Comparison of ENCODE assay signal across 22 cellular contexts in genomic region chr6:3408665-3409064, GRCh38. TPM values are rescaled to one million over a fixed set of nuclear protein-coding genes. Genes with fewer than 3 reads are reported as not detected.
DNase-seq lines count a peak whose midpoint lies in the region; ATAC-seq and TF ChIP-seq lines count a peak whose summit lies in the region.
"Had no signal": no experiment of that assay in that cellular context is flagged by ENCODE, and none has a peak within 500 bp of the region (broad histone marks: within the 10 kb centered on the region; RNA-seq: fewer than 3 reads in every experiment).

No MANE protein-coding gene starts in this region.

- no peak for TF ChIP-seq CTCF in Peyer's patch (IDR thresholded peaks at IDR 0.05)
- TF ChIP-seq CTCF in colonic mucosa (IDR thresholded peaks at IDR 0.05): no peak

- H3K36me3 ChIP-seq in Peyer's patch (peaks cover 0 to 12% (median 0%) of the 10 kb centered on the region in 3 donors), colonic mucosa (no peaks in the 10 kb centered on the region), mucosa of stomach (ENCODE audit: control insufficient read depth, insufficient read depth, low read length) (no peaks in the 10 kb centered on the region)
- H3K36me3 ChIP-seq: BLaER1 treated with 17β-estradiol and CSF1 and Interleukin-3, amounts not matched to agents 10 nM and 100 nM had no signal

- H3K9me3 ChIP-seq in Peyer's patch (no peaks in the 10 kb centered on the region), colonic mucosa (no peaks in the 10 kb centered on the region), mucosa of stomach (ENCODE audit: control insufficient read depth, low read length) (no peaks in the 10 kb centered on the region)
- H3K9me3 ChIP-seq: BLaER1 treated with 17β-estradiol and CSF1 and Interleukin-3, amounts not matched to agents 10 nM and 100 nM had no signal

- intact Hi-C loops in colonic mucosa (cut with DNase I): no loop called here

- H3K9ac ChIP-seq in colonic mucosa (ENCODE audit: low read depth in 2 of 2, low read length in 2 of 2) (peak overlapping the region in 1 of 2 donors; percentile 88), mucosa of stomach (ENCODE audit: low read length) (peak overlapping the region; percentile 22)
- H3K9ac ChIP-seq: BLaER1 treated with 17β-estradiol and CSF1 and Interleukin-3, amounts not matched to agents 10 nM and 100 nM; GM23248 had no signal

- no peak for ATAC-seq in GM21526 (IDR thresholded peaks at IDR 0.05; ENCODE audit: low FRiP score, unreplicated experiment)
- ATAC-seq: Panc1 had no signal

- H3K27ac ChIP-seq in Peyer's patch: peak overlapping the region in 3 of 4 donors; percentile 20 to 85 (median 73)
- H3K27ac ChIP-seq in colonic mucosa: peak overlapping the region; percentile 92
- H3K27ac ChIP-seq: BLaER1 treated with 17β-estradiol and CSF1 and Interleukin-3, amounts not matched to agents 10 nM and 100 nM; GM23248; HL-60 had no signal

- no peaks in the 10 kb centered on the region for H3K27me3 ChIP-seq in Peyer's patch
- H3K27me3 ChIP-seq in colonic mucosa: no peaks in the 10 kb centered on the region
- H3K27me3 ChIP-seq in mucosa of stomach (ENCODE audit: control insufficient read depth, insufficient read depth, low read length): no peaks in the 10 kb centered on the region
- H3K27me3 ChIP-seq: BLaER1 treated with 17β-estradiol and CSF1 and Interleukin-3, amounts not matched to agents 10 nM and 100 nM had no signal

- H3K4me3 ChIP-seq in Peyer's patch: peak overlapping the region in 2 of 4 donors; percentile 41 to 44
- no peak overlapping the region for H3K4me3 ChIP-seq in colonic mucosa
- H3K4me3 ChIP-seq in mucosa of stomach (ENCODE audit: low read length): no peak overlapping the region
- H3K4me3 ChIP-seq: BLaER1 treated with 17β-estradiol and CSF1 and Interleukin-3, amounts not matched to agents 10 nM and 100 nM; GM23248 had no signal

- peaks cover 0 to 48% (median 2%) of the 10 kb centered on the region in 4 donors for H3K4me1 ChIP-seq in Peyer's patch
- peaks cover 8% of the 10 kb centered on the region for H3K4me1 ChIP-seq in colonic mucosa
- H3K4me1 ChIP-seq in mucosa of stomach (ENCODE audit: control insufficient read depth, insufficient read depth, low read length): peaks cover 56% of the 10 kb centered on the region

- DNase-seq in Peyer's patch: no peak
- no peak for DNase-seq in colonic mucosa
- no peak for DNase-seq in GF-D8 (lab: John Stamatoyannopoulos, UW)
- no peak for DNase-seq in activated CD4-positive, alpha-beta T cell treated with anti-CD3 and anti-CD28 coated beads for 48 hours
- DNase-seq in GM03348 (ENCODE audit: low spot score): no peak
- DNase-seq: CD4-positive, alpha-beta memory T cell; DND-41; GM23248; HCEC 1CT; KG1; NCI-H1105 treated with DMSO at 0.1 percent for 48 hours; NCI-H1694; NCI-H2081; NCI-H345; NCI-H524 treated with DMSO at 0.1 percent for 48 hours; NCI-H82; Right ventricle myocardium superior had no signal

- no peak for TF ChIP-seq POLR2A in Peyer's patch (IDR thresholded peaks at IDR 0.05)

RNA-seq across cellular contexts. Expression of gene SLC22A23, which starts 48.2 kb away (rescaled TPM):
- total RNA-seq in Peyer's patch (100 to 1,000 TPM in 2 of 4 donors, 10 to 100 TPM in 2; 22.3 to 145 (median 91.6) TPM), colonic mucosa (10 to 100 TPM; 85.7 to 89.5 TPM)
